In the genomic region with DNA sequence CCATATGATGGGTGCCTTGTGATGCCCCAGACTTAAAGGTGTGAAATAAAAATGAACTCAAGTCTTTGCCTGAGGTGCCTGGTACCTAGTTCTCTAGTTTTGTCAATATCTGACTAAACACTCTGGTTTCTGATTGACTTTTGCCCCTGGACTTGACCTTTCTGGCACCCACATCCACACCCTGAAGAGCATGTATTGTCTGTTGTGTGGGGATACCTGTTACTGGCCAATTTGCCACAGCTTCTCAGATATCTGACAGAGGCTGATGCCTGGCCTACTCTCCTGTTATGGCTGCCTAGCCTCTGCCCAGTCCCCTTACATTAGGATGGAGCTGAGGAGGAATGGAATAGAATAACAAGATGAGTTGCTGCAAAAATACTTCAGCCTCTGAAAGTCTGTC, we compare ENCODE assay signal across 18 cellular contexts. TPM values are rescaled to one million over a fixed set of nuclear protein-coding genes. Genes with fewer than 3 reads are reported as not detected.
A peak's percentile ranks its signal among the peaks of the same experiment; 100 is the strongest.
DNase-seq lines count a peak whose midpoint lies in the region; ATAC-seq and TF ChIP-seq lines count a peak whose summit lies in the region.
"Had no signal": no experiment of that assay in that cellular context is flagged by ENCODE, and none has a peak within 500 bp of the region (broad histone marks: within the 10 kb centered on the region; RNA-seq: fewer than 3 reads in every experiment).

No MANE protein-coding gene starts in this region.

- no peaks in the 10 kb centered on the region for H3K36me3 Mint-ChIP-seq in activated CD4-positive, alpha-beta T cell treated with anti-CD3 and anti-CD28 coated beads for 36 hours (ENCODE audit: low read depth)
- H3K36me3 Mint-ChIP-seq in CD4-positive, alpha-beta T cell (ENCODE audit: low read depth) = no peaks in the 10 kb centered on the region
- H3K36me3 Mint-ChIP-seq: activated naive CD8-positive, alpha-beta T cell; CD8-positive, alpha-beta T cell had no signal

- no peaks in the 10 kb centered on the region for H3K27me3 ChIP-seq in A673 (replicated peaks; ENCODE audit: insufficient read depth, low read depth, low read length, poor library complexity)
- H3K27me3 ChIP-seq in CD4-positive, alpha-beta T cell (ENCODE audit: control insufficient read depth, insufficient read depth, low read length) = no peaks in the 10 kb centered on the region
- H3K27me3 ChIP-seq: foreskin keratinocyte had no signal

- H3K36me3 ChIP-seq in A673 (ENCODE audit: insufficient read depth, low read length, poor library complexity, severe bottlenecking) = no peaks in the 10 kb centered on the region

- no peak overlapping the region for H3K4me3 Mint-ChIP-seq in activated CD4-positive, alpha-beta T cell treated with anti-CD3 and anti-CD28 coated beads for 36 hours
- H3K4me3 Mint-ChIP-seq in CD4-positive, alpha-beta T cell = no peak overlapping the region
- H3K4me3 Mint-ChIP-seq: activated naive CD8-positive, alpha-beta T cell; CD8-positive, alpha-beta T cell; effector memory CD8-positive, alpha-beta T cell; nephron; type B pancreatic cell had no signal

- TF ChIP-seq CTCF in fibroblast of pulmonary artery (IDR thresholded peaks at IDR 0.05; ENCODE audit: low read length, missing control alignments) = no peak
- no peak for TF ChIP-seq CTCF in A673 (conservative IDR thresholded peaks at IDR 0.05; ENCODE audit: low read depth, low read length)
- no peak for TF ChIP-seq CTCF in CD4-positive, alpha-beta T cell (IDR thresholded peaks at IDR 0.05)

- peaks cover 45% of the 10 kb centered on the region for H3K4me1 Mint-ChIP-seq in activated CD4-positive, alpha-beta T cell treated with anti-CD3 and anti-CD28 coated beads for 36 hours
- peaks cover 25% of the 10 kb centered on the region for H3K4me1 Mint-ChIP-seq in CD4-positive, alpha-beta T cell (ENCODE audit: low read depth)

- DNase-seq in activated CD4-positive, alpha-beta T cell treated with anti-CD3 and anti-CD28 coated beads for 36 hours = peak; percentile 24
- DNase-seq in activated CD4-positive, alpha-beta T cell treated with anti-CD3 and anti-CD28 coated beads for 48 hours = no peak
- DNase-seq in fibroblast of pulmonary artery (ENCODE audit: low read depth) (no peak), NCI-H2196 treated with DMSO at 0.1 percent for 48 hours (lab: John Stamatoyannopoulos, UW; ENCODE audit: unreplicated experiment) (no peak), A673 (ENCODE audit: low spot score) (no peak)
- DNase-seq in CD4-positive, alpha-beta T cell = no peak
- DNase-seq: 8988T; CD8-positive, alpha-beta T cell; effector memory CD8-positive, alpha-beta T cell; foreskin keratinocyte; NCI-H1436 treated with DMSO at 0.1 percent for 48 hours had no signal

- H3K4me3 ChIP-seq in fibroblast of pulmonary artery (replicated peaks; ENCODE audit: low read depth, low read length) (peak overlapping the region; percentile 8), A673 (ENCODE audit: low read depth, low read length, poor library complexity, severe bottlenecking) (no peak overlapping the region)
- H3K4me3 ChIP-seq: lung, SK-N-MC had no signal

- H3K27ac Mint-ChIP-seq in activated CD4-positive, alpha-beta T cell treated with anti-CD3 and anti-CD28 coated beads for 36 hours = peak overlapping the region; percentile 7
- H3K27ac Mint-ChIP-seq in CD4-positive, alpha-beta T cell = no peak overlapping the region
- H3K27ac Mint-ChIP-seq: activated naive CD8-positive, alpha-beta T cell; CD8-positive, alpha-beta T cell; effector memory CD8-positive, alpha-beta T cell; type B pancreatic cell had no signal

- H3K27me3 Mint-ChIP-seq in activated CD4-positive, alpha-beta T cell treated with anti-CD3 and anti-CD28 coated beads for 36 hours = no peaks in the 10 kb centered on the region
- H3K27me3 Mint-ChIP-seq in CD4-positive, alpha-beta T cell = no peaks in the 10 kb centered on the region
- H3K27me3 Mint-ChIP-seq: activated naive CD8-positive, alpha-beta T cell; effector memory CD8-positive, alpha-beta T cell; type B pancreatic cell had no signal

- no TSS peak for BruUV-seq in A673 (replicated peaks; lab: Mats Ljungman, UMichigan)

- no peaks in the 10 kb centered on the region for H3K4me1 ChIP-seq in A673 (ENCODE audit: insufficient read depth, low read length, poor library complexity, severe bottlenecking)

- intact Hi-C loops in activated CD4-positive, alpha-beta T cell treated with anti-CD3 and anti-CD28 coated beads for 36 hours (cut with DNase I, micrococcal nuclease) = loop anchor here (2.0 kb wide), 3 partner anchors 31 to 69 kb away; no protein-coding TSS in a partner anchor
- intact Hi-C loops in A673 (cut with micrococcal nuclease; ENCODE audit: unreplicated experiment) = no loop called here
- intact Hi-C loops in CD4-positive, alpha-beta T cell (cut with DNase I, micrococcal nuclease) = loop anchor here (2.0 to 5.0 kb wide), 2 partner anchors 35 to 69 kb away; no protein-coding TSS in a partner anchor

- ATAC-seq in activated CD4-positive, alpha-beta T cell treated with anti-CD3 and anti-CD28 coated beads for 36 hours = peak; percentile 11
- ATAC-seq in GM19025 (IDR thresholded peaks at IDR 0.05; ENCODE audit: low read depth, unreplicated experiment) (peak; percentile 29), HG02981 (IDR thresholded peaks at IDR 0.05; ENCODE audit: unreplicated experiment) (peak; percentile 29)
- no peak for ATAC-seq in CD4-positive, alpha-beta T cell (ENCODE audit: poor library complexity)
- ATAC-seq: CD8-positive, alpha-beta T cell; effector memory CD8-positive, alpha-beta T cell; foreskin keratinocyte had no signal

- H3K9me3 ChIP-seq in A673 (ENCODE audit: low read depth, low read length, poor library complexity, severe bottlenecking) = no peaks in the 10 kb centered on the region
- H3K9me3 ChIP-seq in CD4-positive, alpha-beta T cell (ENCODE audit: control insufficient read depth, low read length) = no peaks in the 10 kb centered on the region

- H3K9me3 Mint-ChIP-seq in activated CD4-positive, alpha-beta T cell treated with anti-CD3 and anti-CD28 coated beads for 36 hours (ENCODE audit: low read depth) = no peaks in the 10 kb centered on the region
- H3K9me3 Mint-ChIP-seq in CD4-positive, alpha-beta T cell = no peaks in the 10 kb centered on the region
- H3K9me3 Mint-ChIP-seq: CD8-positive, alpha-beta T cell; effector memory CD8-positive, alpha-beta T cell; nephron had no signal

- CTCF ChIA-PET in activated CD4-positive, alpha-beta T cell treated with anti-CD3 and anti-CD28 coated beads for 36 hours (lab: Charles Lee) = interaction anchor here (0.5 to 5.2 kb wide), 10 partner anchors 8 to 186 kb away, joined by 3 to 30 read pairs (median 5); no protein-coding TSS in a partner anchor
- CTCF ChIA-PET in A673 (lab: Charles Lee) = no interaction called here
- CTCF ChIA-PET in CD4-positive, alpha-beta T cell (lab: Charles Lee) = interaction anchor here (0.9 to 2.8 kb wide), 4 partner anchors 13 to 80 kb away, joined by 3 to 19 read pairs (median 4); no protein-coding TSS in a partner anchor

- H3K27ac ChIP-seq in A673 (ENCODE audit: low read depth, low read length, poor library complexity, severe bottlenecking) = no peak overlapping the region
- H3K27ac ChIP-seq in CD4-positive, alpha-beta T cell (ENCODE audit: low read depth, low read length) = no peak overlapping the region
- H3K27ac ChIP-seq: foreskin keratinocyte, SK-N-MC had no signal

- POLR2A ChIA-PET in activated CD4-positive, alpha-beta T cell treated with anti-CD3 and anti-CD28 coated beads for 36 hours (lab: Charles Lee) = interaction anchor here (0.7 kb wide), 1 partner anchor 42 kb away, joined by 3 read pairs; no protein-coding TSS in a partner anchor
- POLR2A ChIA-PET in A673 (lab: Charles Lee; ENCODE audit: low non-redundant PET) = no interaction called here
- POLR2A ChIA-PET in CD4-positive, alpha-beta T cell (lab: Charles Lee) = interaction anchor here (1.4 kb wide), 1 partner anchor 80 kb away, joined by 4 read pairs; no protein-coding TSS in a partner anchor

RNA-seq across cellular contexts. Expression of a gene that starts 3.6 kb away (rescaled TPM):
- 10 to 100 TPM; 21.3 to 22.0 TPM for total RNA-seq in activated CD4-positive, alpha-beta T cell treated with anti-CD3 and anti-CD28 coated beads for 36 hours
- 19.1 and 23.7 TPM in 2 replicates for total RNA-seq in A673 (2021)
- total RNA-seq in CD4-positive, alpha-beta T cell = 10 to 100 TPM; 21.8 to 22.0 TPM
